Comparison of ENCODE assay signal across 8 cellular contexts in genomic region chr2:36672199-36672598, GRCh38. TPM values are rescaled to one million over a fixed set of nuclear protein-coding genes. Genes with fewer than 3 reads are reported as not detected.
DNase-seq lines count a peak whose midpoint lies in the region; ATAC-seq, FAIRE-seq and TF ChIP-seq lines count a peak whose summit lies in the region.

No MANE protein-coding gene starts in this region.

- H4K8ac ChIP-seq in mesendoderm (ENCODE audit: low read depth, low read length) = no peak overlapping the region

- H2AK5ac ChIP-seq in mesendoderm (ENCODE audit: low read length) = no peak overlapping the region

- H3K56ac ChIP-seq in mesendoderm (ENCODE audit: low read length) = no peak overlapping the region

- no peak overlapping the region for H4K5ac ChIP-seq in mesendoderm (ENCODE audit: low read length)

- no peak overlapping the region for H3K4me3 Mint-ChIP-seq in effector memory CD8-positive, alpha-beta T cell
- no peak overlapping the region for H3K4me3 Mint-ChIP-seq in stimulated activated naive B cell treated with anti-CD40 and anti-IgM and Interleukin-4, amounts not matched to agents 10 μg/mL and 1 μg/mL and 100 μg/mL, for 72 hours

- no peak overlapping the region for H3K4ac ChIP-seq in mesendoderm (ENCODE audit: low read depth, low read length)

- no CpG with 5 or more reads among the region's 1 CpG for WGBS in mesendoderm (ENCODE audit: extremely low coverage, insufficient coverage, low lambda C conversion rate)

- no peaks in the 10 kb centered on the region for H3K79me1 ChIP-seq in mesendoderm (ENCODE audit: low read length)

- no peak overlapping the region for H2BK5ac ChIP-seq in mesendoderm (ENCODE audit: low read length)

- no peaks in the 10 kb centered on the region for H3K36me3 ChIP-seq in brain microvascular endothelial cell (replicated peaks)
- no peaks in the 10 kb centered on the region for H3K36me3 ChIP-seq in mesendoderm (ENCODE audit: control insufficient read depth, insufficient read depth, low read length)

- no peak overlapping the region for H2BK120ac ChIP-seq in mesendoderm (ENCODE audit: low read depth, low read length)

- H3K4me1 ChIP-seq in mesendoderm (ENCODE audit: control insufficient read depth, low read depth, low read length) = peaks cover 2% of the 10 kb centered on the region

- peaks cover 34 to 54% of the 10 kb centered on the region in 2 donors for H3K27me3 Mint-ChIP-seq in effector memory CD8-positive, alpha-beta T cell
- H3K27me3 Mint-ChIP-seq in stimulated activated naive B cell treated with anti-CD40 and anti-IgM and Interleukin-4, amounts not matched to agents 10 μg/mL and 1 μg/mL and 100 μg/mL, for 72 hours = peaks cover 5 to 9% of the 10 kb centered on the region in 2 donors

- no peaks in the 10 kb centered on the region for H3K79me2 ChIP-seq in mesendoderm (ENCODE audit: control insufficient read depth, insufficient read depth, low read length)

- H3K27ac ChIP-seq in brain microvascular endothelial cell = no peak overlapping the region
- H3K27ac ChIP-seq in mesendoderm (ENCODE audit: low read depth, low read length) = no peak overlapping the region

- ATAC-seq in effector memory CD8-positive, alpha-beta T cell (replicated peaks) = no peak
- ATAC-seq in stimulated activated naive B cell treated with anti-CD40 and anti-IgM and Interleukin-4, amounts not matched to agents 10 μg/mL and 1 μg/mL and 100 μg/mL, for 72 hours (replicated peaks) = no peak

- no peaks in the 10 kb centered on the region for H3K9me3 Mint-ChIP-seq in effector memory CD8-positive, alpha-beta T cell
- no peaks in the 10 kb centered on the region for H3K9me3 Mint-ChIP-seq in stimulated activated naive B cell treated with anti-CD40 and anti-IgM and Interleukin-4, amounts not matched to agents 10 μg/mL and 1 μg/mL and 100 μg/mL, for 72 hours

- FAIRE-seq in GM12892 (lab: Jason Lieb, UNC) = no peak

- peak; percentile 34 for DNase-seq in Daoy (ENCODE audit: low read depth)
- DNase-seq in LHCN-M2 (ENCODE audit: low read depth) = peak; percentile 56
- peak; percentile 25 for DNase-seq in brain microvascular endothelial cell
- DNase-seq in mesendoderm = peak; percentile 53
- no peak for DNase-seq in GM12892 (ENCODE audit: insufficient read length)
- DNase-seq in DMS153 (lab: John Stamatoyannopoulos, UW) = no peak
- no peak for DNase-seq in effector memory CD8-positive, alpha-beta T cell
- DNase-seq in stimulated activated naive B cell treated with anti-CD40 and anti-IgM and Interleukin-4, amounts not matched to agents 10 μg/mL and 1 μg/mL and 100 μg/mL, for 72 hours = no peak

- no peak overlapping the region for H3K18ac ChIP-seq in mesendoderm (ENCODE audit: low read length)

- H3K27me3 ChIP-seq in brain microvascular endothelial cell (replicated peaks) = no peaks in the 10 kb centered on the region
- no peaks in the 10 kb centered on the region for H3K27me3 ChIP-seq in mesendoderm (ENCODE audit: insufficient read depth, low read length, poor library complexity)

- no peak overlapping the region for H3K23ac ChIP-seq in mesendoderm (ENCODE audit: low read length)

- H3K36me3 Mint-ChIP-seq in effector memory CD8-positive, alpha-beta T cell (ENCODE audit: insufficient read depth) = no peaks in the 10 kb centered on the region
- H3K36me3 Mint-ChIP-seq in stimulated activated naive B cell treated with anti-CD40 and anti-IgM and Interleukin-4, amounts not matched to agents 10 μg/mL and 1 μg/mL and 100 μg/mL, for 72 hours = no peaks in the 10 kb centered on the region

- no peak overlapping the region for H3K27ac Mint-ChIP-seq in effector memory CD8-positive, alpha-beta T cell
- no peak overlapping the region for H3K27ac Mint-ChIP-seq in stimulated activated naive B cell treated with anti-CD40 and anti-IgM and Interleukin-4, amounts not matched to agents 10 μg/mL and 1 μg/mL and 100 μg/mL, for 72 hours

- peaks cover under 1 to 4% of the 10 kb centered on the region in 2 donors for H3K4me1 Mint-ChIP-seq in effector memory CD8-positive, alpha-beta T cell (ENCODE audit: low read depth in 2 of 2)
- H3K4me1 Mint-ChIP-seq in stimulated activated naive B cell treated with anti-CD40 and anti-IgM and Interleukin-4, amounts not matched to agents 10 μg/mL and 1 μg/mL and 100 μg/mL, for 72 hours = peaks cover 5 to 8% of the 10 kb centered on the region in 2 donors

- no peak for TF ChIP-seq POLR2A in GM12892 (IDR thresholded peaks at IDR 0.05; ENCODE audit: low read depth, low read length)

- H2BK15ac ChIP-seq in mesendoderm (replicated peaks; ENCODE audit: low read depth) = no peak overlapping the region

- H3K9ac ChIP-seq in mesendoderm (ENCODE audit: low read length) = no peak overlapping the region

- no peak overlapping the region for H3K4me3 ChIP-seq in brain microvascular endothelial cell (ENCODE audit: low read depth, low read length)
- no peak overlapping the region for H3K4me3 ChIP-seq in mesendoderm (ENCODE audit: low read length)

- TF ChIP-seq CTCF in brain microvascular endothelial cell (IDR thresholded peaks at IDR 0.05; ENCODE audit: low read depth, low read length, missing control alignments) = peak; percentile 72

- H3K4me2 ChIP-seq in mesendoderm (ENCODE audit: low read length) = no peak overlapping the region

- in situ Hi-C loops in brain microvascular endothelial cell (cut with HindIII; ENCODE audit: low pct_ligation_motif_present, low sequenced_read_pairs) = no loop called here

RNA-seq across cellular contexts. Expression of gene VIT, which starts 24.3 kb away (rescaled TPM):
- not detected in 2 replicates for total RNA-seq in Daoy (2014; rRNA removed; shearing (Covaris generic))
- total RNA-seq in LHCN-M2 (2014; rRNA removed) = 0.51 and 1.0 TPM in 2 replicates
- polyA plus RNA-seq in LHCN-M2 (2012) = 0.21 TPM
- 0.45 TPM for polyA plus RNA-seq in mesendoderm (2013, experiment 1 of 2)
- polyA plus RNA-seq in mesendoderm (2013, experiment 2 of 2) = 0.24 TPM
- polyA plus RNA-seq in GM12892 (2012; ENCODE audit: missing spikeins) = not detected

Comparison
In these comparisons a context has a peak if more than half of its experiments do, and no peak if none do; other contexts are left out.
1. DNase-seq: peak in Daoy (single experiment), LHCN-M2 (single experiment), brain microvascular endothelial cell (single experiment) and mesendoderm (single experiment); none in GM12892 (single experiment), DMS153 (single experiment), effector memory CD8-positive, alpha-beta T cell (0 of 3) and stimulated activated naive B cell treated with anti-CD40 and anti-IgM and Interleukin-4, amounts not matched to agents 10 μg/mL and 1 μg/mL and 100 μg/mL, for 72 hours (single experiment).